In genomic region chr12:115103884-115104883, GRCh38 we compare ENCODE assay signal across 1 cellular context.
TF ChIP-seq lines count a peak whose summit lies in the region.

No MANE protein-coding gene starts in this region.

TF ChIP-seq in K562, 482 proteins besides CTCF, POLR2A, EP300 and RAD21 (continued from another document and continues in another):
- TF ChIP-seq MYC (IDR thresholded peaks at IDR 0.05; ENCODE audit: low read depth, low read length): no peak
- TF ChIP-seq MYC (CRISPR knock-in tag; IDR thresholded peaks at IDR 0.05; ENCODE audit: borderline replicate concordance, low read depth): no peak
- no peak for TF ChIP-seq ARID3B (CRISPR knock-in tag; IDR thresholded peaks at IDR 0.05; ENCODE audit: borderline replicate concordance)
- TF ChIP-seq PCBP2 (IDR thresholded peaks at IDR 0.05; ENCODE audit: low read depth, low read length, poor library complexity, severe bottlenecking): no peak
- TF ChIP-seq ZNF311 (CRISPR knock-in tag; IDR thresholded peaks at IDR 0.05): no peak
- no peak for TF ChIP-seq ETS2 (tag; IDR thresholded peaks at IDR 0.05; ENCODE audit: borderline replicate concordance, poor library complexity, severe bottlenecking)
- TF ChIP-seq ZNF668 (CRISPR knock-in tag; IDR thresholded peaks at IDR 0.05): no peak
- TF ChIP-seq MECOM (CRISPR knock-in tag; IDR thresholded peaks at IDR 0.05): no peak
- no peak for TF ChIP-seq PTRF (tag; IDR thresholded peaks at IDR 0.05)
- TF ChIP-seq IFI16 (CRISPR knock-in tag; IDR thresholded peaks at IDR 0.05): no peak
- TF ChIP-seq ZNF695 (CRISPR knock-in tag; IDR thresholded peaks at IDR 0.05): no peak
- TF ChIP-seq NCOA2 (IDR thresholded peaks at IDR 0.05; ENCODE audit: partially characterized antibody in 2 of 2): no peak
- TF ChIP-seq CTBP1 (IDR thresholded peaks at IDR 0.05; ENCODE audit: borderline replicate concordance): no peak
- no peak for TF ChIP-seq ZNF324 (CRISPR knock-in tag; IDR thresholded peaks at IDR 0.05)
- no peak for TF ChIP-seq RUNX1 (IDR thresholded peaks at IDR 0.05; ENCODE audit: low read depth)
- TF ChIP-seq HNRNPH1 (optimal IDR thresholded peaks at IDR 0.05; ENCODE audit: low read depth, low read length): no peak
- no peak for TF ChIP-seq RERE (CRISPR knock-in tag; IDR thresholded peaks at IDR 0.05; ENCODE audit: borderline replicate concordance)
- TF ChIP-seq TEAD4 (IDR thresholded peaks at IDR 0.05; ENCODE audit: low read length): no peak
- no peak for TF ChIP-seq TEAD4 (CRISPR knock-in tag; IDR thresholded peaks at IDR 0.05; ENCODE audit: borderline replicate concordance)
- TF ChIP-seq, protein P1, sequence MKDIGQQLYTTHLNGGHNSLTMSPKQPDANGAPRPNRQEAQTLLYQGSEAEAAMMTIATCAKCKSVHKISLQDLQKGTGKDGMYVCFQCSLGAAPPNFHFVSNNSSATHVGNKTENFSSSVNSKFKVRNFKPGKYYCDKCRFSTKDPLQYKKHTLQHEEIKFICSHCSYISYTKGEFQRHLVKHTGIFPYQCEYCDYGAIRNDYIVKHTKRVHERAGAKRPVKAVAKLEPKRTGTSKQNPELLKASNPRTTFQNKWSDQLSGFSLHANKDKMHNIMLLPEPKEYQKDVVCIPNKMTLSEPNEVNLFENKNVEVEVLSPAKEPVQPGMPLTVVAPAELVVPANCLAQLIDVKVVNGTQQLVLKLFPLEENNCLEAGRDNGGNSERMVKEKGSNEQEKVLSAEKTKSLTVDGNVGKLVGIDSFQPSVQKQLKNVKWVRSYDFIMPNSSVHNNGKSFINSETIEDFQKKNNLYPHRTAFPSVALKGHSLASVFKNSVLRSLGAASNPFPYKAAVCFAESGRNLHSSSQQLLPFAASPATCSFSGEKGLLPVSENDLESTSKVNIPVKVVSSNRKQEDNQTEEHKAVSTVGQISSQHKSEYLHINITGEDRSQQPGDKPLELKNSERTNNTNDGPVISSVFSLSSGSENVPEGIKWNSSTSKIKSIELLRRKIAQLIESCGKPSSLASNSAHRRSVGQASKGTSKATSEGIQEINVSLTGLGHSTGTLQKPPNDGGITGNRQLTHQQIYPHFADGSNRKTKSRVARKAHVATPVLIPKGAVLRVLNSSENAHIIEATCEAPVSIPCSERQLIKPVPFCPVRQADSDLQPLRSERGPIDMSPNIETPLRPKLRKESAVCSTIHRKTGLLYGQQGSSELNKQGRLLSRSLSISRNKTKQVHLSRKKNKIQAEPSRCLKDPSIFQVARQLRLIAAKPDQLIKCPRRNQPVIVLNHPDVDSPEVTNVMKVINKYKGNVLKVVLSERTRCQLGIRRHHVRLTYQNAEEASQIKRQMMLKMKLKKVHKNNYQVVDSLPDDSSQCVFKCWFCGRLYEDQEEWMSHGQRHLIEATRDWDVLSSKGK (CRISPR knock-in tag; IDR thresholded peaks at IDR 0.05): no peak
- TF ChIP-seq, protein P2, sequence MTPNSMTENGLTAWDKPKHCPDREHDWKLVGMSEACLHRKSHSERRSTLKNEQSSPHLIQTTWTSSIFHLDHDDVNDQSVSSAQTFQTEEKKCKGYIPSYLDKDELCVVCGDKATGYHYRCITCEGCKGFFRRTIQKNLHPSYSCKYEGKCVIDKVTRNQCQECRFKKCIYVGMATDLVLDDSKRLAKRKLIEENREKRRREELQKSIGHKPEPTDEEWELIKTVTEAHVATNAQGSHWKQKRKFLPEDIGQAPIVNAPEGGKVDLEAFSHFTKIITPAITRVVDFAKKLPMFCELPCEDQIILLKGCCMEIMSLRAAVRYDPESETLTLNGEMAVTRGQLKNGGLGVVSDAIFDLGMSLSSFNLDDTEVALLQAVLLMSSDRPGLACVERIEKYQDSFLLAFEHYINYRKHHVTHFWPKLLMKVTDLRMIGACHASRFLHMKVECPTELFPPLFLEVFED (CRISPR knock-in tag; conservative IDR thresholded peaks at IDR 0.05): peak; percentile 54; the same call in 1 of the 2 replicates
- no peak for TF ChIP-seq DMBX1 (CRISPR knock-in tag; IDR thresholded peaks at IDR 0.05; ENCODE audit: borderline replicate concordance)
- no peak for TF ChIP-seq U2AF1 (optimal IDR thresholded peaks at IDR 0.05; ENCODE audit: low read depth, low read length)
- no peak for TF ChIP-seq ESRRB (CRISPR knock-in tag; IDR thresholded peaks at IDR 0.05; ENCODE audit: borderline replicate concordance)
- TF ChIP-seq ZBTB26 (CRISPR knock-in tag; IDR thresholded peaks at IDR 0.05): peak; percentile 64; the same call in 1 of the 2 replicates
- no peak for TF ChIP-seq CSDE1 (IDR thresholded peaks at IDR 0.05)
- TF ChIP-seq, protein P3, sequence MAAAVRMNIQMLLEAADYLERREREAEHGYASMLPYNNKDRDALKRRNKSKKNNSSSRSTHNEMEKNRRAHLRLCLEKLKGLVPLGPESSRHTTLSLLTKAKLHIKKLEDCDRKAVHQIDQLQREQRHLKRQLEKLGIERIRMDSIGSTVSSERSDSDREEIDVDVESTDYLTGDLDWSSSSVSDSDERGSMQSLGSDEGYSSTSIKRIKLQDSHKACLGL (CRISPR knock-in tag; IDR thresholded peaks at IDR 0.05; ENCODE audit: borderline replicate concordance, poor library complexity, severe bottlenecking): no peak
- TF ChIP-seq SRSF9 (IDR thresholded peaks at IDR 0.05; ENCODE audit: borderline replicate concordance, low read depth, low read length): no peak
- TF ChIP-seq, protein P4, sequence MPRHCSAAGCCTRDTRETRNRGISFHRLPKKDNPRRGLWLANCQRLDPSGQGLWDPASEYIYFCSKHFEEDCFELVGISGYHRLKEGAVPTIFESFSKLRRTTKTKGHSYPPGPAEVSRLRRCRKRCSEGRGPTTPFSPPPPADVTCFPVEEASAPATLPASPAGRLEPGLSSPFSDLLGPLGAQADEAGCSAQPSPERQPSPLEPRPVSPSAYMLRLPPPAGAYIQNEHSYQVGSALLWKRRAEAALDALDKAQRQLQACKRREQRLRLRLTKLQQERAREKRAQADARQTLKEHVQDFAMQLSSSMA (CRISPR knock-in tag; IDR thresholded peaks at IDR 0.05): no peak
- no peak for TF ChIP-seq ZBTB1 (CRISPR knock-in tag; IDR thresholded peaks at IDR 0.05; ENCODE audit: borderline replicate concordance, low read depth)
- no peak for TF ChIP-seq ZNF561 (CRISPR knock-in tag; conservative IDR thresholded peaks at IDR 0.05)
- TF ChIP-seq, protein P5, sequence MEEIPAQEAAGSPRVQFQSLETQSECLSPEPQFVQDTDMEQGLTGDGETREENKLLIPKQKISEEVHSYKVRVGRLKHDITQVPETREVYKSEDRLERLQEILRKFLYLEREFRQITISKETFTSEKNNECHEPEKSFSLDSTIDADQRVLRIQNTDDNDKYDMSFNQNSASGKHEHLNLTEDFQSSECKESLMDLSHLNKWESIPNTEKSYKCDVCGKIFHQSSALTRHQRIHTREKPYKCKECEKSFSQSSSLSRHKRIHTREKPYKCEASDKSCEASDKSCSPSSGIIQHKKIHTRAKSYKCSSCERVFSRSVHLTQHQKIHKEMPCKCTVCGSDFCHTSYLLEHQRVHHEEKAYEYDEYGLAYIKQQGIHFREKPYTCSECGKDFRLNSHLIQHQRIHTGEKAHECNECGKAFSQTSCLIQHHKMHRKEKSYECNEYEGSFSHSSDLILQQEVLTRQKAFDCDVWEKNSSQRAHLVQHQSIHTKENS (CRISPR knock-in tag; IDR thresholded peaks at IDR 0.05): no peak
- no peak for TF ChIP-seq CEBPG (CRISPR knock-in tag; IDR thresholded peaks at IDR 0.05)
- TF ChIP-seq CEBPG (tag; conservative IDR thresholded peaks at IDR 0.05 in 1 of 2, IDR thresholded peaks at IDR 0.05 in 1 of 2): no peak
- TF ChIP-seq, protein P6, sequence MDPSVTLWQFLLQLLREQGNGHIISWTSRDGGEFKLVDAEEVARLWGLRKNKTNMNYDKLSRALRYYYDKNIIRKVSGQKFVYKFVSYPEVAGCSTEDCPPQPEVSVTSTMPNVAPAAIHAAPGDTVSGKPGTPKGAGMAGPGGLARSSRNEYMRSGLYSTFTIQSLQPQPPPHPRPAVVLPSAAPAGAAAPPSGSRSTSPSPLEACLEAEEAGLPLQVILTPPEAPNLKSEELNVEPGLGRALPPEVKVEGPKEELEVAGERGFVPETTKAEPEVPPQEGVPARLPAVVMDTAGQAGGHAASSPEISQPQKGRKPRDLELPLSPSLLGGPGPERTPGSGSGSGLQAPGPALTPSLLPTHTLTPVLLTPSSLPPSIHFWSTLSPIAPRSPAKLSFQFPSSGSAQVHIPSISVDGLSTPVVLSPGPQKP (CRISPR knock-in tag; IDR thresholded peaks at IDR 0.05): no peak
- TF ChIP-seq PCBP1 (IDR thresholded peaks at IDR 0.05; ENCODE audit: low read depth, low read length, poor library complexity, severe bottlenecking): no peak
- no peak for TF ChIP-seq LEF1 (IDR thresholded peaks at IDR 0.05)
- TF ChIP-seq, protein P7, sequence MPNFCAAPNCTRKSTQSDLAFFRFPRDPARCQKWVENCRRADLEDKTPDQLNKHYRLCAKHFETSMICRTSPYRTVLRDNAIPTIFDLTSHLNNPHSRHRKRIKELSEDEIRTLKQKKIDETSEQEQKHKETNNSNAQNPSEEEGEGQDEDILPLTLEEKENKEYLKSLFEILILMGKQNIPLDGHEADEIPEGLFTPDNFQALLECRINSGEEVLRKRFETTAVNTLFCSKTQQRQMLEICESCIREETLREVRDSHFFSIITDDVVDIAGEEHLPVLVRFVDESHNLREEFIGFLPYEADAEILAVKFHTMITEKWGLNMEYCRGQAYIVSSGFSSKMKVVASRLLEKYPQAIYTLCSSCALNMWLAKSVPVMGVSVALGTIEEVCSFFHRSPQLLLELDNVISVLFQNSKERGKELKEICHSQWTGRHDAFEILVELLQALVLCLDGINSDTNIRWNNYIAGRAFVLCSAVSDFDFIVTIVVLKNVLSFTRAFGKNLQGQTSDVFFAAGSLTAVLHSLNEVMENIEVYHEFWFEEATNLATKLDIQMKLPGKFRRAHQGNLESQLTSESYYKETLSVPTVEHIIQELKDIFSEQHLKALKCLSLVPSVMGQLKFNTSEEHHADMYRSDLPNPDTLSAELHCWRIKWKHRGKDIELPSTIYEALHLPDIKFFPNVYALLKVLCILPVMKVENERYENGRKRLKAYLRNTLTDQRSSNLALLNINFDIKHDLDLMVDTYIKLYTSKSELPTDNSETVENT (CRISPR knock-in tag; IDR thresholded peaks at IDR 0.05): no peak
